Comparison of ENCODE assay signal across 16 cellular contexts in the genomic region with DNA sequence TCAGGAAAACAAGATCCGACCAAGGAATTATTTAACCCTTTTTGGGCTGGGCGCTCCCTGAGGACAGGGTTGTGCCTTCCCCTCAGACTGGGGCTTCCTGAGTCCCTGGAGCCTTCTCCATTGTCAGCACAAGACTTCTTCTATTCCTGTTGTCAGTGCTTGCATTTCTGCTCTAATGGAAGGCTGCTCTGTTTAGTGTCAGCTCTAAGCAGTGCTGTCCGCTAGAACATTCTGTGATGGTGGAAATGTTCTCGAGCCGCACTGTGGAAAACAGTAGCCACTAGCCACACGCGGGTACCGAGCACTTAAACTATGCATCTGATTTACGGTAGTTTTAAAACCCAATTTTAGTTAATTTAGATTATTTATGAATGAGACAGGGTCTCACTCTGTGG.
DNase-seq lines count a peak whose midpoint lies in the region; ATAC-seq and TF ChIP-seq lines count a peak whose summit lies in the region.
"Had no signal": no experiment of that assay in that cellular context is flagged by ENCODE, and none has a peak within 500 bp of the region (broad histone marks: within the 10 kb centered on the region; RNA-seq: fewer than 3 reads in every experiment).

No MANE protein-coding gene starts in this region.

- no peaks in the 10 kb centered on the region for H3K27me3 Mint-ChIP-seq in progenitor cell of endocrine pancreas
- H3K27me3 Mint-ChIP-seq in activated CD8-positive, alpha-beta T cell treated with anti-CD3 and anti-CD28 coated beads for 36 hours = no peaks in the 10 kb centered on the region
- H3K27me3 Mint-ChIP-seq: CD4-positive, alpha-beta T cell had no signal

- no peak for TF ChIP-seq CTCF in cardiac muscle cell (IDR thresholded peaks at IDR 0.05; ENCODE audit: low read depth, low read length)
- TF ChIP-seq CTCF in heart right ventricle (IDR thresholded peaks at IDR 0.05) = no peak
- TF ChIP-seq CTCF in progenitor cell of endocrine pancreas (IDR thresholded peaks at IDR 0.05; ENCODE audit: unreplicated experiment) = no peak
- TF ChIP-seq CTCF in stomach (IDR thresholded peaks at IDR 0.05) = no peak
- no peak for TF ChIP-seq CTCF in activated CD8-positive, alpha-beta T cell treated with anti-CD3 and anti-CD28 coated beads for 36 hours (IDR thresholded peaks at IDR 0.05)

- H3K9ac ChIP-seq in mesenchymal stem cell (ENCODE audit: low read length) = no peak overlapping the region
- H3K9ac ChIP-seq: BLaER1 treated with 17β-estradiol and CSF1 and Interleukin-3, amounts not matched to agents 10 nM and 100 nM; GM23248 had no signal

- H2BK12ac ChIP-seq in mesenchymal stem cell (ENCODE audit: low read length in 2 of 2) = peak overlapping the region in 1 of 2 experiments; percentile 41

- CTCF ChIA-PET in activated CD8-positive, alpha-beta T cell treated with anti-CD3 and anti-CD28 coated beads for 36 hours (lab: Charles Lee) = no interaction called here

- no peak overlapping the region for H3K14ac ChIP-seq in mesenchymal stem cell (ENCODE audit: low read length in 2 of 2)

- no peaks in the 10 kb centered on the region for H3K36me3 ChIP-seq in cardiac muscle cell
- H3K36me3 ChIP-seq in heart right ventricle = no peaks in the 10 kb centered on the region
- H3K36me3 ChIP-seq in mesenchymal stem cell (ENCODE audit: control insufficient read depth in 1 of 2, insufficient read depth in 2 of 2, low read depth in 1 of 2, low read length in 2 of 2) = no peaks in the 10 kb centered on the region
- no peaks in the 10 kb centered on the region for H3K36me3 ChIP-seq in stomach
- H3K36me3 ChIP-seq: BLaER1 treated with 17β-estradiol and CSF1 and Interleukin-3, amounts not matched to agents 10 nM and 100 nM; HAP-1 had no signal

- no peaks in the 10 kb centered on the region for H3K9me3 ChIP-seq in cardiac muscle cell (ENCODE audit: low read depth)
- H3K9me3 ChIP-seq in heart right ventricle = no peaks in the 10 kb centered on the region
- H3K9me3 ChIP-seq in mesenchymal stem cell (ENCODE audit: control insufficient read depth, low read length) = no peaks in the 10 kb centered on the region
- H3K9me3 ChIP-seq in stomach = no peaks in the 10 kb centered on the region
- H3K9me3 ChIP-seq: BLaER1 treated with 17β-estradiol and CSF1 and Interleukin-3, amounts not matched to agents 10 nM and 100 nM; HAP-1 had no signal

- WGBS in heart right ventricle, 2 donors = 87 to 89% methylated on average over 9 of the region's 9 CpGs
- 85% methylated on average over 7 of the region's 9 CpGs for WGBS in mesenchymal stem cell
- WGBS in stomach, 5 donors = 76 to 95% (median 83%) methylated on average over 9 of the region's 9 CpGs

- H3K4me3 ChIP-seq in cardiac muscle cell (no peak overlapping the region), heart right ventricle (no peak overlapping the region), mesenchymal stem cell (ENCODE audit: insufficient read depth in 1 of 2, low read depth in 1 of 2, low read length in 2 of 2) (no peak overlapping the region), stomach (no peak overlapping the region)
- H3K4me3 ChIP-seq: BLaER1 treated with 17β-estradiol and CSF1 and Interleukin-3, amounts not matched to agents 10 nM and 100 nM; GM12878; GM23248; HAP-1 had no signal

- H3K4ac ChIP-seq in mesenchymal stem cell (ENCODE audit: low read depth in 1 of 2, low read length in 2 of 2) = no peak overlapping the region

- intact Hi-C loops in heart right ventricle (cut with DNase I) = loop anchor here in 2 of 10 donors (10.0 kb wide), 2 partner anchors 169 to 241 kb away; no protein-coding TSS in a partner anchor
- intact Hi-C loops in stomach (cut with DNase I; ENCODE audit: low total_unique reads) = no loop called here
- intact Hi-C loops in activated CD8-positive, alpha-beta T cell treated with anti-CD3 and anti-CD28 coated beads for 36 hours (cut with micrococcal nuclease) = no loop called here

- H3K27ac ChIP-seq in cardiac muscle cell (peak overlapping the region; percentile 57), heart right ventricle (no peak overlapping the region), mesenchymal stem cell (ENCODE audit: low read length, poor library complexity, severe bottlenecking) (no peak overlapping the region), stomach (peak overlapping the region in 1 of 5 donors; percentile 11)
- H3K27ac ChIP-seq: BLaER1 treated with 17β-estradiol and CSF1 and Interleukin-3, amounts not matched to agents 10 nM and 100 nM; GM23248 had no signal

- no peak for DNase-seq in cardiac muscle cell (ENCODE audit: low read depth in 1 of 2, low spot score in 1 of 2)
- no peak for DNase-seq in heart right ventricle
- peak; percentile 63 for DNase-seq in SK-N-DZ (ENCODE audit: low spot score)
- DNase-seq in mesenchymal stem cell = no peak
- no peak for DNase-seq in progenitor cell of endocrine pancreas (ENCODE audit: low spot score, unreplicated experiment)
- DNase-seq in activated T-cell treated with anti-CD3 and anti-CD28 coated beads, Interleukin-2, amount 50 U/mL, for 1 hour = no peak
- DNase-seq in stomach = no peak
- DNase-seq in activated CD8-positive, alpha-beta T cell treated with anti-CD3 and anti-CD28 coated beads for 36 hours = no peak
- DNase-seq: 8988T; CD4-positive, alpha-beta T cell; DMS79; GM23248 had no signal

- no peak overlapping the region for H3K4me3 Mint-ChIP-seq in progenitor cell of endocrine pancreas (ENCODE audit: low read depth)
- no peak overlapping the region for H3K4me3 Mint-ChIP-seq in activated CD8-positive, alpha-beta T cell treated with anti-CD3 and anti-CD28 coated beads for 36 hours
- H3K4me3 Mint-ChIP-seq: CD4-positive, alpha-beta T cell; HFFc6 had no signal

- H3K4me1 Mint-ChIP-seq in progenitor cell of endocrine pancreas (ENCODE audit: low read depth) = peaks cover 72% of the 10 kb centered on the region
- H3K4me1 Mint-ChIP-seq in activated CD8-positive, alpha-beta T cell treated with anti-CD3 and anti-CD28 coated beads for 36 hours (ENCODE audit: low read depth) = no peaks in the 10 kb centered on the region

- peak overlapping the region; percentile 35 for H4K91ac ChIP-seq in mesenchymal stem cell (ENCODE audit: low read length)

- H3K4me1 ChIP-seq in cardiac muscle cell (ENCODE audit: low read depth) = peaks cover 57% of the 10 kb centered on the region
- H3K4me1 ChIP-seq in heart right ventricle = peaks cover 0 to 16% (median 10%) of the 10 kb centered on the region in 9 donors
- peaks cover 32% of the 10 kb centered on the region for H3K4me1 ChIP-seq in mesenchymal stem cell (ENCODE audit: control insufficient read depth, insufficient read depth, low read depth, low read length)
- H3K4me1 ChIP-seq in stomach = peaks cover 19 to 63% (median 32%) of the 10 kb centered on the region in 4 donors
- H3K4me1 ChIP-seq: HAP-1 had no signal

- no peaks in the 10 kb centered on the region for H3K9me3 Mint-ChIP-seq in progenitor cell of endocrine pancreas (ENCODE audit: low read depth)
- H3K9me3 Mint-ChIP-seq in activated CD8-positive, alpha-beta T cell treated with anti-CD3 and anti-CD28 coated beads for 36 hours = no peaks in the 10 kb centered on the region
- H3K9me3 Mint-ChIP-seq: CD4-positive, alpha-beta T cell; HFFc6 had no signal

- no peak overlapping the region for H4K8ac ChIP-seq in mesenchymal stem cell (ENCODE audit: low read length)

- no peak overlapping the region for H2AK5ac ChIP-seq in mesenchymal stem cell (ENCODE audit: low read length, severe bottlenecking)

- peak overlapping the region; percentile 33 for H2BK15ac ChIP-seq in mesenchymal stem cell (ENCODE audit: low read depth, poor library complexity, severe bottlenecking)

- H2AFZ ChIP-seq in mesenchymal stem cell (ENCODE audit: low read depth, low read length) = no peak overlapping the region
- H2AFZ ChIP-seq: GM23248 had no signal

- H2BK120ac ChIP-seq in mesenchymal stem cell (ENCODE audit: low read depth, low read length) = no peak overlapping the region

- TF ChIP-seq EP300 in stomach (IDR thresholded peaks at IDR 0.05) = no peak

- TF ChIP-seq POLR2A in stomach (IDR thresholded peaks at IDR 0.05) = no peak

- H3K36me3 Mint-ChIP-seq in progenitor cell of endocrine pancreas (ENCODE audit: insufficient read depth) = no peaks in the 10 kb centered on the region
- no peaks in the 10 kb centered on the region for H3K36me3 Mint-ChIP-seq in activated CD8-positive, alpha-beta T cell treated with anti-CD3 and anti-CD28 coated beads for 36 hours (ENCODE audit: low read depth)

- no peak overlapping the region for H2BK5ac ChIP-seq in mesenchymal stem cell (ENCODE audit: low read depth, low read length, poor library complexity, severe bottlenecking)

- no peak for ATAC-seq in heart right ventricle
- no peak for ATAC-seq in activated CD8-positive, alpha-beta T cell treated with anti-CD3 and anti-CD28 coated beads for 36 hours

- H3K27me3 ChIP-seq in cardiac muscle cell (no peaks in the 10 kb centered on the region), heart right ventricle (peaks cover 0 to 9% (median 0%) of the 10 kb centered on the region in 7 donors), mesenchymal stem cell (ENCODE audit: control insufficient read depth in 1 of 2, insufficient read depth in 1 of 2, low read length in 2 of 2) (peaks cover 11 to 33% of the 10 kb centered on the region in 2 experiments), stomach (no peaks in the 10 kb centered on the region)
- H3K27me3 ChIP-seq: BLaER1 treated with 17β-estradiol and CSF1 and Interleukin-3, amounts not matched to agents 10 nM and 100 nM had no signal

- H3K79me1 ChIP-seq in mesenchymal stem cell (replicated peaks; ENCODE audit: low read length, poor library complexity, severe bottlenecking) = no peaks in the 10 kb centered on the region

- H3K23ac ChIP-seq in mesenchymal stem cell (ENCODE audit: low read length in 2 of 2) = no peak overlapping the region

- H3K27ac Mint-ChIP-seq in progenitor cell of endocrine pancreas = peak overlapping the region; percentile 62
- H3K27ac Mint-ChIP-seq in activated CD8-positive, alpha-beta T cell treated with anti-CD3 and anti-CD28 coated beads for 36 hours = no peak overlapping the region
- H3K27ac Mint-ChIP-seq: CD4-positive, alpha-beta T cell; HFFc6 had no signal

- H3K4me2 ChIP-seq in mesenchymal stem cell (ENCODE audit: low read length, poor library complexity, severe bottlenecking) = no peak overlapping the region
- H3K4me2 ChIP-seq: BLaER1 treated with 17β-estradiol and CSF1 and Interleukin-3, amounts not matched to agents 10 nM and 100 nM had no signal

- POLR2A ChIA-PET in activated CD8-positive, alpha-beta T cell treated with anti-CD3 and anti-CD28 coated beads for 36 hours (lab: Charles Lee) = no interaction called here

- H3K18ac ChIP-seq in mesenchymal stem cell (ENCODE audit: low read depth in 1 of 2, low read length in 2 of 2) = no peak overlapping the region
